Comparison of ENCODE assay signal across 1 cellular context in the genomic region with DNA sequence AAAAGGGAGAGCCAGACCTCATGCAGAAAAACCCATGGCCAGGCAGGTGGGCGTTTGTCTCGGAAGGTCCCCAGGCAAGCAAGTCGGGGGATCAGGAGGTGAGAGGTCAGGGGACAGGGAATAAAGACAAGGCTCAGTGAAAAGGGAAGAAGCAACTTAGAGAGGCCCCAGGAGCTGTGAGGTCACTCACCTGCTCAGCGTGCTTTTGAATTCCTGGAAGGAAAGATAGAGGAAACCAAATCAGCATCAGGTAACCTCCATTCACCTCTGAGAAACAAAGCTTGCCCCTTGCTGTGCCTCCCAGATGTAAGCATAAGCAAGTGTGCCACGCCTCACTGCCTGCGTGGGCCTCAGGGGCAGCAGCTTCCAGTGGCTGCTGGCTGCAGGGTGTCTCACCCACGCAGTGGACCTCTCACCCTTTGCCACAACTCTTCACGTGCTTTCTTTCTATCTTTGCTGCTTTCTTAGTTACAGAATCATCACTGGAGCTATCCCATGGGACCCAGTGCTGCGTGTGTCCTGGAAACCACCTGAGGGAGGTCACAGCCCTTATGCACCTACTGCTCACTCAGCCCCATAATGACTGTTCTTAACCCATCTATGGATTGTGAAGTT.
A peak's percentile ranks its signal among the peaks of the same experiment; 100 is the strongest.
TF ChIP-seq lines count a peak whose summit lies in the region.

No MANE protein-coding gene starts in this region.

TF ChIP-seq in GM12878, 131 proteins besides CTCF, POLR2A, EP300 and RAD21 (continued from another document and continues in another):
- TF ChIP-seq SREBF2 (IDR thresholded peaks at IDR 0.05; ENCODE audit: low read length) (no peak), FOS (IDR thresholded peaks at IDR 0.05; ENCODE audit: borderline replicate concordance, extremely low read depth, insufficient read length) (no peak), TCF7 (IDR thresholded peaks at IDR 0.05; ENCODE audit: borderline replicate concordance) (no peak), EED (IDR thresholded peaks at IDR 0.05; ENCODE audit: low read depth) (peak; percentile 71), KAT2A (conservative IDR thresholded peaks at IDR 0.05; ENCODE audit: control insufficient read depth, low read depth, low read length) (no peak), TBL1XR1 (IDR thresholded peaks at IDR 0.05; ENCODE audit: low read depth, low read length) (peak; percentile 46; the same call in 1 of the 2 replicates), HDAC6 (IDR thresholded peaks at IDR 0.05; ENCODE audit: unreplicated experiment) (no peak), NR2F1 (conservative IDR thresholded peaks at IDR 0.05) (peak; percentile 100), LARP7 (IDR thresholded peaks at IDR 0.05) (no peak; the same call in 1 of the 2 replicates), NR2C2 (IDR thresholded peaks at IDR 0.05; ENCODE audit: borderline replicate concordance, control insufficient read depth, insufficient read length, low read depth) (no peak), ASH2L (IDR thresholded peaks at IDR 0.05; ENCODE audit: borderline replicate concordance, low read depth) (0 out of 2 replicates have a peak, but pooled peaks have one; percentile 19), HDAC2 (IDR thresholded peaks at IDR 0.05) (no peak), SRF (IDR thresholded peaks at IDR 0.05; ENCODE audit: low read depth in 2 of 2, low read length in 2 of 2) (no peak), SMC3 (IDR thresholded peaks at IDR 0.05; ENCODE audit: borderline replicate concordance, low read length) (no peak), CBFB (IDR thresholded peaks at IDR 0.05; ENCODE audit: low read depth) (no peak), KDM1A (IDR thresholded peaks at IDR 0.05; ENCODE audit: borderline replicate concordance) (no peak), PAX5 (IDR thresholded peaks at IDR 0.05; ENCODE audit: borderline replicate concordance, low read depth, low read length) (peak; percentile 98), CHD4 (IDR thresholded peaks at IDR 0.05) (no peak), ESRRA (IDR thresholded peaks at IDR 0.05; ENCODE audit: low read length) (no peak), HDGF (IDR thresholded peaks at IDR 0.05) (no peak), CREB1 (IDR thresholded peaks at IDR 0.05; ENCODE audit: low read depth) (no peak), CEBPB (IDR thresholded peaks at IDR 0.05; ENCODE audit: borderline replicate concordance in 1 of 2, low read depth in 2 of 2, low read length in 2 of 2) (no peak), SMAD5 (IDR thresholded peaks at IDR 0.05; ENCODE audit: low read depth) (no peak), POLR2AphosphoS2 (IDR thresholded peaks at IDR 0.05; ENCODE audit: low read depth, low read length) (no peak), SREBF1 (IDR thresholded peaks at IDR 0.05; ENCODE audit: low read length) (no peak), SP1 (IDR thresholded peaks at IDR 0.05; ENCODE audit: low read depth, low read length) (peak; percentile 68), BACH1 (IDR thresholded peaks at IDR 0.05; ENCODE audit: borderline replicate concordance) (peak; percentile 76), TAF1 (IDR thresholded peaks at IDR 0.05; ENCODE audit: borderline replicate concordance, low read depth, low read length) (no peak), BHLHE40 (IDR thresholded peaks at IDR 0.05; ENCODE audit: borderline replicate concordance in 1 of 2, low read depth in 2 of 2, low read length in 1 of 2) (peak; percentile 98 to 99)
- TF ChIP-seq, protein P1, sequence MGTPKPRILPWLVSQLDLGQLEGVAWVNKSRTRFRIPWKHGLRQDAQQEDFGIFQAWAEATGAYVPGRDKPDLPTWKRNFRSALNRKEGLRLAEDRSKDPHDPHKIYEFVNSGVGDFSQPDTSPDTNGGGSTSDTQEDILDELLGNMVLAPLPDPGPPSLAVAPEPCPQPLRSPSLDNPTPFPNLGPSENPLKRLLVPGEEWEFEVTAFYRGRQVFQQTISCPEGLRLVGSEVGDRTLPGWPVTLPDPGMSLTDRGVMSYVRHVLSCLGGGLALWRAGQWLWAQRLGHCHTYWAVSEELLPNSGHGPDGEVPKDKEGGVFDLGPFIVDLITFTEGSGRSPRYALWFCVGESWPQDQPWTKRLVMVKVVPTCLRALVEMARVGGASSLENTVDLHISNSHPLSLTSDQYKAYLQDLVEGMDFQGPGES (IDR thresholded peaks at IDR 0.05) = no peak
- TF ChIP-seq, protein P2, sequence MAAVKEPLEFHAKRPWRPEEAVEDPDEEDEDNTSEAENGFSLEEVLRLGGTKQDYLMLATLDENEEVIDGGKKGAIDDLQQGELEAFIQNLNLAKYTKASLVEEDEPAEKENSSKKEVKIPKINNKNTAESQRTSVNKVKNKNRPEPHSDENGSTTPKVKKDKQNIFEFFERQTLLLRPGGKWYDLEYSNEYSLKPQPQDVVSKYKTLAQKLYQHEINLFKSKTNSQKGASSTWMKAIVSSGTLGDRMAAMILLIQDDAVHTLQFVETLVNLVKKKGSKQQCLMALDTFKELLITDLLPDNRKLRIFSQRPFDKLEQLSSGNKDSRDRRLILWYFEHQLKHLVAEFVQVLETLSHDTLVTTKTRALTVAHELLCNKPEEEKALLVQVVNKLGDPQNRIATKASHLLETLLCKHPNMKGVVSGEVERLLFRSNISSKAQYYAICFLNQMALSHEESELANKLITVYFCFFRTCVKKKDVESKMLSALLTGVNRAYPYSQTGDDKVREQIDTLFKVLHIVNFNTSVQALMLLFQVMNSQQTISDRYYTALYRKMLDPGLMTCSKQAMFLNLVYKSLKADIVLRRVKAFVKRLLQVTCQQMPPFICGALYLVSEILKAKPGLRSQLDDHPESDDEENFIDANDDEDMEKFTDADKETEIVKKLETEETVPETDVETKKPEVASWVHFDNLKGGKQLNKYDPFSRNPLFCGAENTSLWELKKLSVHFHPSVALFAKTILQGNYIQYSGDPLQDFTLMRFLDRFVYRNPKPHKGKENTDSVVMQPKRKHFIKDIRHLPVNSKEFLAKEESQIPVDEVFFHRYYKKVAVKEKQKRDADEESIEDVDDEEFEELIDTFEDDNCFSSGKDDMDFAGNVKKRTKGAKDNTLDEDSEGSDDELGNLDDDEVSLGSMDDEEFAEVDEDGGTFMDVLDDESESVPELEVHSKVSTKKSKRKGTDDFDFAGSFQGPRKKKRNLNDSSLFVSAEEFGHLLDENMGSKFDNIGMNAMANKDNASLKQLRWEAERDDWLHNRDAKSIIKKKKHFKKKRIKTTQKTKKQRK (IDR thresholded peaks at IDR 0.05; ENCODE audit: low read depth, low read length) = no peak
- TF ChIP-seq, protein P3, sequence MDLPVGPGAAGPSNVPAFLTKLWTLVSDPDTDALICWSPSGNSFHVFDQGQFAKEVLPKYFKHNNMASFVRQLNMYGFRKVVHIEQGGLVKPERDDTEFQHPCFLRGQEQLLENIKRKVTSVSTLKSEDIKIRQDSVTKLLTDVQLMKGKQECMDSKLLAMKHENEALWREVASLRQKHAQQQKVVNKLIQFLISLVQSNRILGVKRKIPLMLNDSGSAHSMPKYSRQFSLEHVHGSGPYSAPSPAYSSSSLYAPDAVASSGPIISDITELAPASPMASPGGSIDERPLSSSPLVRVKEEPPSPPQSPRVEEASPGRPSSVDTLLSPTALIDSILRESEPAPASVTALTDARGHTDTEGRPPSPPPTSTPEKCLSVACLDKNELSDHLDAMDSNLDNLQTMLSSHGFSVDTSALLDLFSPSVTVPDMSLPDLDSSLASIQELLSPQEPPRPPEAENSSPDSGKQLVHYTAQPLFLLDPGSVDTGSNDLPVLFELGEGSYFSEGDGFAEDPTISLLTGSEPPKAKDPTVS (IDR thresholded peaks at IDR 0.05; ENCODE audit: low read depth, low read length) = no peak
- TF ChIP-seq, protein P4, sequence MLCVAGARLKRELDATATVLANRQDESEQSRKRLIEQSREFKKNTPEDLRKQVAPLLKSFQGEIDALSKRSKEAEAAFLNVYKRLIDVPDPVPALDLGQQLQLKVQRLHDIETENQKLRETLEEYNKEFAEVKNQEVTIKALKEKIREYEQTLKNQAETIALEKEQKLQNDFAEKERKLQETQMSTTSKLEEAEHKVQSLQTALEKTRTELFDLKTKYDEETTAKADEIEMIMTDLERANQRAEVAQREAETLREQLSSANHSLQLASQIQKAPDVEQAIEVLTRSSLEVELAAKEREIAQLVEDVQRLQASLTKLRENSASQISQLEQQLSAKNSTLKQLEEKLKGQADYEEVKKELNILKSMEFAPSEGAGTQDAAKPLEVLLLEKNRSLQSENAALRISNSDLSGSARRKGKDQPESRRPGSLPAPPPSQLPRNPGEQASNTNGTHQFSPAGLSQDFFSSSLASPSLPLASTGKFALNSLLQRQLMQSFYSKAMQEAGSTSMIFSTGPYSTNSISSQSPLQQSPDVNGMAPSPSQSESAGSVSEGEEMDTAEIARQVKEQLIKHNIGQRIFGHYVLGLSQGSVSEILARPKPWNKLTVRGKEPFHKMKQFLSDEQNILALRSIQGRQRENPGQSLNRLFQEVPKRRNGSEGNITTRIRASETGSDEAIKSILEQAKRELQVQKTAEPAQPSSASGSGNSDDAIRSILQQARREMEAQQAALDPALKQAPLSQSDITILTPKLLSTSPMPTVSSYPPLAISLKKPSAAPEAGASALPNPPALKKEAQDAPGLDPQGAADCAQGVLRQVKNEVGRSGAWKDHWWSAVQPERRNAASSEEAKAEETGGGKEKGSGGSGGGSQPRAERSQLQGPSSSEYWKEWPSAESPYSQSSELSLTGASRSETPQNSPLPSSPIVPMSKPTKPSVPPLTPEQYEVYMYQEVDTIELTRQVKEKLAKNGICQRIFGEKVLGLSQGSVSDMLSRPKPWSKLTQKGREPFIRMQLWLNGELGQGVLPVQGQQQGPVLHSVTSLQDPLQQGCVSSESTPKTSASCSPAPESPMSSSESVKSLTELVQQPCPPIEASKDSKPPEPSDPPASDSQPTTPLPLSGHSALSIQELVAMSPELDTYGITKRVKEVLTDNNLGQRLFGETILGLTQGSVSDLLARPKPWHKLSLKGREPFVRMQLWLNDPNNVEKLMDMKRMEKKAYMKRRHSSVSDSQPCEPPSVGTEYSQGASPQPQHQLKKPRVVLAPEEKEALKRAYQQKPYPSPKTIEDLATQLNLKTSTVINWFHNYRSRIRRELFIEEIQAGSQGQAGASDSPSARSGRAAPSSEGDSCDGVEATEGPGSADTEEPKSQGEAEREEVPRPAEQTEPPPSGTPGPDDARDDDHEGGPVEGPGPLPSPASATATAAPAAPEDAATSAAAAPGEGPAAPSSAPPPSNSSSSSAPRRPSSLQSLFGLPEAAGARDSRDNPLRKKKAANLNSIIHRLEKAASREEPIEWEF (IDR thresholded peaks at IDR 0.05; ENCODE audit: insufficient replicate concordance, low read depth, low read length) = no peak
- TF ChIP-seq, protein P5, sequence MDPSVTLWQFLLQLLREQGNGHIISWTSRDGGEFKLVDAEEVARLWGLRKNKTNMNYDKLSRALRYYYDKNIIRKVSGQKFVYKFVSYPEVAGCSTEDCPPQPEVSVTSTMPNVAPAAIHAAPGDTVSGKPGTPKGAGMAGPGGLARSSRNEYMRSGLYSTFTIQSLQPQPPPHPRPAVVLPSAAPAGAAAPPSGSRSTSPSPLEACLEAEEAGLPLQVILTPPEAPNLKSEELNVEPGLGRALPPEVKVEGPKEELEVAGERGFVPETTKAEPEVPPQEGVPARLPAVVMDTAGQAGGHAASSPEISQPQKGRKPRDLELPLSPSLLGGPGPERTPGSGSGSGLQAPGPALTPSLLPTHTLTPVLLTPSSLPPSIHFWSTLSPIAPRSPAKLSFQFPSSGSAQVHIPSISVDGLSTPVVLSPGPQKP (IDR thresholded peaks at IDR 0.05; ENCODE audit: low read depth, low read length) = no peak
- TF ChIP-seq, protein P6, sequence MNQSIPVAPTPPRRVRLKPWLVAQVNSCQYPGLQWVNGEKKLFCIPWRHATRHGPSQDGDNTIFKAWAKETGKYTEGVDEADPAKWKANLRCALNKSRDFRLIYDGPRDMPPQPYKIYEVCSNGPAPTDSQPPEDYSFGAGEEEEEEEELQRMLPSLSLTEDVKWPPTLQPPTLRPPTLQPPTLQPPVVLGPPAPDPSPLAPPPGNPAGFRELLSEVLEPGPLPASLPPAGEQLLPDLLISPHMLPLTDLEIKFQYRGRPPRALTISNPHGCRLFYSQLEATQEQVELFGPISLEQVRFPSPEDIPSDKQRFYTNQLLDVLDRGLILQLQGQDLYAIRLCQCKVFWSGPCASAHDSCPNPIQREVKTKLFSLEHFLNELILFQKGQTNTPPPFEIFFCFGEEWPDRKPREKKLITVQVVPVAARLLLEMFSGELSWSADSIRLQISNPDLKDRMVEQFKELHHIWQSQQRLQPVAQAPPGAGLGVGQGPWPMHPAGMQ (IDR thresholded peaks at IDR 0.05; ENCODE audit: borderline replicate concordance) = no peak
- TF ChIP-seq, protein P7, sequence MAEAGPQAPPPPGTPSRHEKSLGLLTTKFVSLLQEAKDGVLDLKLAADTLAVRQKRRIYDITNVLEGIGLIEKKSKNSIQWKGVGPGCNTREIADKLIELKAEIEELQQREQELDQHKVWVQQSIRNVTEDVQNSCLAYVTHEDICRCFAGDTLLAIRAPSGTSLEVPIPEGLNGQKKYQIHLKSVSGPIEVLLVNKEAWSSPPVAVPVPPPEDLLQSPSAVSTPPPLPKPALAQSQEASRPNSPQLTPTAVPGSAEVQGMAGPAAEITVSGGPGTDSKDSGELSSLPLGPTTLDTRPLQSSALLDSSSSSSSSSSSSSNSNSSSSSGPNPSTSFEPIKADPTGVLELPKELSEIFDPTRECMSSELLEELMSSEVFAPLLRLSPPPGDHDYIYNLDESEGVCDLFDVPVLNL (IDR thresholded peaks at IDR 0.05; ENCODE audit: low read depth, low read length) = no peak
- TF ChIP-seq, protein P8, sequence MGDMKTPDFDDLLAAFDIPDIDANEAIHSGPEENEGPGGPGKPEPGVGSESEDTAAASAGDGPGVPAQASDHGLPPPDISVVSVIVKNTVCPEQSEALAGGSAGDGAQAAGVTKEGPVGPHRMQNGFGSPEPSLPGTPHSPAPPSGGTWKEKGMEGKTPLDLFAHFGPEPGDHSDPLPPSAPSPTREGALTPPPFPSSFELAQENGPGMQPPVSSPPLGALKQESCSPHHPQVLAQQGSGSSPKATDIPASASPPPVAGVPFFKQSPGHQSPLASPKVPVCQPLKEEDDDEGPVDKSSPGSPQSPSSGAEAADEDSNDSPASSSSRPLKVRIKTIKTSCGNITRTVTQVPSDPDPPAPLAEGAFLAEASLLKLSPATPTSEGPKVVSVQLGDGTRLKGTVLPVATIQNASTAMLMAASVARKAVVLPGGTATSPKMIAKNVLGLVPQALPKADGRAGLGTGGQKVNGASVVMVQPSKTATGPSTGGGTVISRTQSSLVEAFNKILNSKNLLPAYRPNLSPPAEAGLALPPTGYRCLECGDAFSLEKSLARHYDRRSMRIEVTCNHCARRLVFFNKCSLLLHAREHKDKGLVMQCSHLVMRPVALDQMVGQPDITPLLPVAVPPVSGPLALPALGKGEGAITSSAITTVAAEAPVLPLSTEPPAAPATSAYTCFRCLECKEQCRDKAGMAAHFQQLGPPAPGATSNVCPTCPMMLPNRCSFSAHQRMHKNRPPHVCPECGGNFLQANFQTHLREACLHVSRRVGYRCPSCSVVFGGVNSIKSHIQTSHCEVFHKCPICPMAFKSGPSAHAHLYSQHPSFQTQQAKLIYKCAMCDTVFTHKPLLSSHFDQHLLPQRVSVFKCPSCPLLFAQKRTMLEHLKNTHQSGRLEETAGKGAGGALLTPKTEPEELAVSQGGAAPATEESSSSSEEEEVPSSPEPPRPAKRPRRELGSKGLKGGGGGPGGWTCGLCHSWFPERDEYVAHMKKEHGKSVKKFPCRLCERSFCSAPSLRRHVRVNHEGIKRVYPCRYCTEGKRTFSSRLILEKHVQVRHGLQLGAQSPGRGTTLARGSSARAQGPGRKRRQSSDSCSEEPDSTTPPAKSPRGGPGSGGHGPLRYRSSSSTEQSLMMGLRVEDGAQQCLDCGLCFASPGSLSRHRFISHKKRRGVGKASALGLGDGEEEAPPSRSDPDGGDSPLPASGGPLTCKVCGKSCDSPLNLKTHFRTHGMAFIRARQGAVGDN (IDR thresholded peaks at IDR 0.05) = peak; percentile 65; the same call in 1 of the 2 replicates
